Comparison of ENCODE assay signal across 18 cellular contexts in genomic region chr22:25012743-25013142, GRCh38.
DNase-seq lines count a peak whose midpoint lies in the region; ATAC-seq, FAIRE-seq and TF ChIP-seq lines count a peak whose summit lies in the region.
"Had no signal": no experiment of that assay in that cellular context is flagged by ENCODE, and none has a peak within 500 bp of the region (broad histone marks: within the 10 kb centered on the region; RNA-seq: fewer than 3 reads in every experiment).

No MANE protein-coding gene starts in this region.

- H2AFZ ChIP-seq in PC-3 (ENCODE audit: low read length): no peak overlapping the region

- H4K20me1 ChIP-seq in PC-3 (ENCODE audit: low read length): no peaks in the 10 kb centered on the region

- no peaks in the 10 kb centered on the region for H3F3A ChIP-seq in PC-3 (ENCODE audit: low read length, unreplicated experiment)

- H3K27me3 ChIP-seq in PC-3 (ENCODE audit: low read length) (no peaks in the 10 kb centered on the region), iPS-20b (ENCODE audit: insufficient read depth, low read length) (no peaks in the 10 kb centered on the region)
- no peaks in the 10 kb centered on the region for H3K27me3 ChIP-seq in CD4-positive, alpha-beta memory T cell (ENCODE audit: insufficient read depth, low read length)

- H3K4me3 Mint-ChIP-seq in stimulated activated naive B cell treated with anti-CD40 and anti-IgM and Interleukin-4, amounts not matched to agents 10 μg/mL and 1 μg/mL and 100 μg/mL, for 72 hours: no peak overlapping the region
- no peak overlapping the region for H3K4me3 Mint-ChIP-seq in CD4-positive, alpha-beta memory T cell
- H3K4me3 Mint-ChIP-seq: activated T-cell treated with anti-CD3 and anti-CD28 coated beads, Interleukin-2, amount 50 U/mL, for 4 hours had no signal

- no peaks in the 10 kb centered on the region for H3K36me3 ChIP-seq in PC-3 (ENCODE audit: low read depth, low read length)
- H3K36me3 ChIP-seq in iPS-20b (ENCODE audit: insufficient read depth, low read depth, low read length): no peaks in the 10 kb centered on the region
- no peaks in the 10 kb centered on the region for H3K36me3 ChIP-seq in CD4-positive, alpha-beta memory T cell (ENCODE audit: insufficient read depth, low read length)
- H3K36me3 ChIP-seq: thoracic aorta had no signal

- H3K9me3 Mint-ChIP-seq in stimulated activated naive B cell treated with anti-CD40 and anti-IgM and Interleukin-4, amounts not matched to agents 10 μg/mL and 1 μg/mL and 100 μg/mL, for 72 hours: no peaks in the 10 kb centered on the region
- no peaks in the 10 kb centered on the region for H3K9me3 Mint-ChIP-seq in CD4-positive, alpha-beta memory T cell
- H3K9me3 Mint-ChIP-seq: activated T-cell treated with anti-CD3 and anti-CD28 coated beads, Interleukin-2, amount 50 U/mL, for 4 hours had no signal

- no peak for TF ChIP-seq CTCF in PC-3 (conservative IDR thresholded peaks at IDR 0.05; ENCODE audit: low read depth, low read length)

- H3K4me1 Mint-ChIP-seq in stimulated activated naive B cell treated with anti-CD40 and anti-IgM and Interleukin-4, amounts not matched to agents 10 μg/mL and 1 μg/mL and 100 μg/mL, for 72 hours: peaks cover 0 to 3% of the 10 kb centered on the region in 2 donors
- H3K4me1 Mint-ChIP-seq in CD4-positive, alpha-beta memory T cell: peaks cover 0 to 2% (median under 1%) of the 10 kb centered on the region in 4 donors

- no peaks in the 10 kb centered on the region for H3K9me2 ChIP-seq in PC-3 (replicated peaks; ENCODE audit: low read length)

- H3K9me3 ChIP-seq in PC-3 (ENCODE audit: low read length): no peaks in the 10 kb centered on the region
- H3K9me3 ChIP-seq in iPS-20b (ENCODE audit: insufficient read depth, low read depth, low read length): no peaks in the 10 kb centered on the region
- no peaks in the 10 kb centered on the region for H3K9me3 ChIP-seq in CD4-positive, alpha-beta memory T cell (ENCODE audit: control insufficient read depth in 1 of 2, low read length in 2 of 2)
- H3K9me3 ChIP-seq: thoracic aorta had no signal

- ATAC-seq in PC-3: no peak
- ATAC-seq in stimulated activated naive B cell treated with anti-CD40 and anti-IgM and Interleukin-4, amounts not matched to agents 10 μg/mL and 1 μg/mL and 100 μg/mL, for 72 hours (replicated peaks): peak; percentile 53 to 76
- ATAC-seq: activated T-cell treated with anti-CD3 and anti-CD28 coated beads, Interleukin-2, amount 50 U/mL, for 4 hours had no signal

- POLR2A ChIA-PET in PC-3 (lab: Charles Lee; ENCODE audit: unreplicated experiment): no interaction called here
- POLR2A ChIA-PET in CD4-positive, alpha-beta memory T cell (lab: Charles Lee; ENCODE audit: partially characterized antibody): no interaction called here

- no TSS peak for BruUV-seq in PC-3 (replicated peaks; lab: Mats Ljungman, UMichigan)

- H3K4me3 ChIP-seq in PC-3 (ENCODE audit: low read length) (no peak overlapping the region), iPS-20b (ENCODE audit: low read length) (no peak overlapping the region)
- H3K4me3 ChIP-seq in CD4-positive, alpha-beta memory T cell (ENCODE audit: low read length in 2 of 2): no peak overlapping the region
- H3K4me3 ChIP-seq: thoracic aorta had no signal

- intact Hi-C loops in PC-3 (cut with micrococcal nuclease): no loop called here
- intact Hi-C loops in CD4-positive, alpha-beta memory T cell (cut with micrococcal nuclease): no loop called here

- no peaks in the 10 kb centered on the region for H3K36me3 Mint-ChIP-seq in stimulated activated naive B cell treated with anti-CD40 and anti-IgM and Interleukin-4, amounts not matched to agents 10 μg/mL and 1 μg/mL and 100 μg/mL, for 72 hours
- no peaks in the 10 kb centered on the region for H3K36me3 Mint-ChIP-seq in CD4-positive, alpha-beta memory T cell

- no peak for TF ChIP-seq POLR2A in GM12891 (IDR thresholded peaks at IDR 0.05; ENCODE audit: low read depth, low read length)

- H3K4me1 ChIP-seq in PC-3 (ENCODE audit: insufficient read depth, low read length): peaks cover 23% of the 10 kb centered on the region
- H3K4me1 ChIP-seq in iPS-20b (ENCODE audit: insufficient read depth, low read length): peaks cover 4% of the 10 kb centered on the region; the same call in 1 of the 2 replicates
- no peaks in the 10 kb centered on the region for H3K4me1 ChIP-seq in CD4-positive, alpha-beta memory T cell (ENCODE audit: insufficient read depth, low read length)

- CTCF ChIA-PET in PC-3 (lab: Charles Lee): no interaction called here
- CTCF ChIA-PET in CD4-positive, alpha-beta memory T cell (lab: Charles Lee; ENCODE audit: partially characterized antibody): interaction anchor here (1.2 kb wide), 1 partner anchor 35 kb away, joined by 3 read pairs; no protein-coding TSS in a partner anchor

- H3K9ac ChIP-seq in PC-3 (ENCODE audit: low read length) (no peak overlapping the region), iPS-20b (ENCODE audit: low read depth, low read length) (0 out of 2 replicates have a peak overlapping the region, but pooled peaks have one; percentile 14)

- H3K27me3 Mint-ChIP-seq in stimulated activated naive B cell treated with anti-CD40 and anti-IgM and Interleukin-4, amounts not matched to agents 10 μg/mL and 1 μg/mL and 100 μg/mL, for 72 hours: peaks cover under 1 to 31% of the 10 kb centered on the region in 2 donors
- peaks cover 2 to 3% of the 10 kb centered on the region in 2 donors for H3K27me3 Mint-ChIP-seq in CD4-positive, alpha-beta memory T cell

- H3K27ac Mint-ChIP-seq in stimulated activated naive B cell treated with anti-CD40 and anti-IgM and Interleukin-4, amounts not matched to agents 10 μg/mL and 1 μg/mL and 100 μg/mL, for 72 hours: no peak overlapping the region
- no peak overlapping the region for H3K27ac Mint-ChIP-seq in CD4-positive, alpha-beta memory T cell

- DNase-seq in GM12891 (ENCODE audit: insufficient read length, low spot score): no peak
- DNase-seq in PC-3: no peak
- no peak for DNase-seq in stimulated activated naive B cell treated with anti-CD40 and anti-IgM and Interleukin-4, amounts not matched to agents 10 μg/mL and 1 μg/mL and 100 μg/mL, for 72 hours
- DNase-seq in DMS79 treated with DMSO at 0.1 percent for 48 hours (lab: John Stamatoyannopoulos, UW): no peak
- no peak for DNase-seq in central memory CD4-positive, alpha-beta T cell
- no peak for DNase-seq in CD4-positive, alpha-beta memory T cell
- DNase-seq: activated naive CD4-positive, alpha-beta T cell treated with anti-CD3 and anti-CD28 coated beads, Interleukin-2, amount 50 U/mL, for 16 hours; activated T-cell treated with anti-CD3 and anti-CD28 coated beads, Interleukin-2, amount 50 U/mL, for 4 hours; AML-193; foreskin fibroblast; GDM1; kidney glomerular epithelial cell; NCI-H1436; NCI-H82 had no signal

- no peak overlapping the region for H3K4me2 ChIP-seq in PC-3 (ENCODE audit: low read length)

- H3K27ac ChIP-seq in PC-3 (ENCODE audit: low read length) (peak overlapping the region; percentile 61; the same call in 1 of the 2 replicates), iPS-20b (ENCODE audit: low read length) (no peak overlapping the region)
- no peak overlapping the region for H3K27ac ChIP-seq in CD4-positive, alpha-beta memory T cell (ENCODE audit: low read depth, low read length)
- H3K27ac ChIP-seq: epithelial cell of prostate, thoracic aorta had no signal

- no peak for FAIRE-seq in GM12891 (lab: Jason Lieb, UNC)
- FAIRE-seq: H54 had no signal

- peaks cover 19% of the 10 kb centered on the region; the same call in 1 of the 2 replicates for H3K79me2 ChIP-seq in PC-3 (ENCODE audit: low read length)

TF ChIP-seq in GM12891, 5 proteins besides CTCF, POLR2A, EP300 and RAD21:
- peak; percentile 15; the same call in 1 of the 2 replicates for TF ChIP-seq SPI1 (IDR thresholded peaks at IDR 0.05; ENCODE audit: low read depth, low read length)
- TF ChIP-seq POLR2AphosphoS5 (IDR thresholded peaks at IDR 0.05; ENCODE audit: low read depth, low read length): no peak
